ENCODE assay signal across 1 cellular context in the genomic region with DNA sequence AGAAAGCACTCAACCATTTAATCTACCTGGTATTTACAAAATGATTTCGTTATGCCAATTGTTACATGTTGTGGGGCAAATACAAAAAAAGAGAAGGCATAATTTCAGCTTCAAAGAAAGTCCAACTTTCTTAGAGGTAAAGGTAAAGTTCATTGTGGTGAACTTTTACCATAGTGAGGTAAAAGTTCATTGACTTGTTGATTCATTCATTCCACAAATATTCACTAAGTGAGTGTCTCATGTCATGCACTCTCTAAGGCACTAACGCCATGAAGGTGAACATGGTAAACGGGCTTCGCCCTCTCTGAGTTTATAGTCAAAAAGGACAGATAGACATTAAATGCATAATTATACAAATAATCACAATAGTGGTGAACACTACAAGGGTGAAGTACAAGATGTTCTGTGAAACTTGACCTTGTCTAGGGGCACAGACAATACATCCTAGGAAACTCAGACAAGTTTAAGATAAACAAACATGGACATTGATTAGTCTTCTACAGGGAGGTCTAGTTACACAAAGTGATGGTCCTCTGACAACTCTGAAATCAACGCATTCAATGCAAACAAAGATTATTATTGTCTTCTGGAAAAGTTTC.
TF ChIP-seq lines count a peak whose summit lies in the region.

No MANE protein-coding gene starts in this region.

TF ChIP-seq in HepG2, 621 proteins besides CTCF, POLR2A, EP300 and RAD21 (continued from another document):
- TF ChIP-seq FOXP1 (IDR thresholded peaks at IDR 0.05) (no peak), FOXP1 (CRISPR knock-in tag; IDR thresholded peaks at IDR 0.05) (peak; percentile 39; the same call in 1 of the 2 replicates), SOX13 (IDR thresholded peaks at IDR 0.05) (no peak), SOX13 (CRISPR knock-in tag; conservative IDR thresholded peaks at IDR 0.05 in 1 of 2, IDR thresholded peaks at IDR 0.05 in 1 of 2) (peak in 1 of 2 experiments; percentile 60; a peak in 2 of 4 replicates), KLF15 (CRISPR knock-in tag; IDR thresholded peaks at IDR 0.05; ENCODE audit: borderline replicate concordance) (no peak)
